In the genomic region with DNA sequence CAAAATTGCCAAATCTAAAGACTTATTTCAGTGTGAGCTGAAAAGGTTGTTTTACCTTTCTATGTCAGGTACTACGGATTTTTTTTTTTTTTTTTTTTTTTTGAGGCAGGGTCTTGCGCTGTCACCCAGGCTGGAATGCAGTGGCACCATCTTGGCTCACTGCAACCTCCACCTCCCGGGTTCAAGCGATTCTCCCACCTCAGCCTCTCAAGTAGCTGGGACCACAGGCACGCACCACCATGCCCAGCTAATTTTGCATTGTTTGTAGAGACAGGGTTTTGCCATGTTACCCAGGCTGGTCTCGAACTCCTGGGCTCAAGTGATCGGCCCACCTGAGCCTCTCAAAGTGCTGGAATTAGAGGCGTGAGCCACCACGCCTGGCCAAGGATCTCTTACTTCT, we compare ENCODE assay signal across 1 cellular context.
A peak's percentile ranks its signal among the peaks of the same experiment; 100 is the strongest.
TF ChIP-seq lines count a peak whose summit lies in the region.

No MANE protein-coding gene starts in this region.

TF ChIP-seq in HepG2, 621 proteins besides CTCF, POLR2A, EP300 and RAD21:
- 0 out of 2 replicates have a peak, but pooled peaks have one; percentile 36 for TF ChIP-seq ZSCAN5A (CRISPR knock-in tag; IDR thresholded peaks at IDR 0.05; ENCODE audit: borderline replicate concordance)
- TF ChIP-seq SMYD3 (CRISPR knock-in tag; IDR thresholded peaks at IDR 0.05) = 0 out of 2 replicates have a peak, but pooled peaks have one; percentile 26
TF ChIP-seq in HepG2: peak in this region for 2; not testable (repeated sequence) for 619.
